8 cellular contexts compared by ENCODE assay signal in genomic region chr2:132349082-132349687, GRCh38.
DNase-seq lines count a peak whose midpoint lies in the region; ATAC-seq and TF ChIP-seq lines count a peak whose summit lies in the region.
"Not testable (repeated sequence)": the region's sequence is repeated elsewhere in the genome, so short reads cannot be mapped to it uniquely, and the experiment has no call there.

No MANE protein-coding gene starts in this region.

- ATAC-seq in GM18868 (IDR thresholded peaks at IDR 0.05; ENCODE audit: unreplicated experiment) (peak; percentile 70), left lobe of liver (peak; percentile 49)
- ATAC-seq in activated CD8-positive, alpha-beta T cell treated with anti-CD3 and anti-CD28 coated beads for 36 hours, result not testable (repeated sequence)

- H3K36me3 Mint-ChIP-seq in activated CD8-positive, alpha-beta T cell treated with anti-CD3 and anti-CD28 coated beads for 36 hours (ENCODE audit: low read depth), result not testable (repeated sequence)

- H3K9me3 Mint-ChIP-seq in activated CD8-positive, alpha-beta T cell treated with anti-CD3 and anti-CD28 coated beads for 36 hours, result not testable (repeated sequence)

- H3K4me1 Mint-ChIP-seq in activated CD8-positive, alpha-beta T cell treated with anti-CD3 and anti-CD28 coated beads for 36 hours (ENCODE audit: low read depth), result not testable (repeated sequence)

- H3K27me3 ChIP-seq in OCI-LY1 (ENCODE audit: insufficient read depth, low read length); esophagus squamous epithelium; sigmoid colon: not testable (repeated sequence)

- H3K9me2 ChIP-seq in OCI-LY1 (ENCODE audit: low read depth, low read length), result not testable (repeated sequence)

- not testable (repeated sequence) for H3K27ac Mint-ChIP-seq in activated CD8-positive, alpha-beta T cell treated with anti-CD3 and anti-CD28 coated beads for 36 hours

- not testable (repeated sequence) for H4K20me1 ChIP-seq in OCI-LY1 (ENCODE audit: insufficient read depth, low read length)

- H3K9ac ChIP-seq in OCI-LY1 (ENCODE audit: low read length), result not testable (repeated sequence)

- TF ChIP-seq EP300 in sigmoid colon (IDR thresholded peaks at IDR 0.05), result not testable (repeated sequence)

- H3K4me3 ChIP-seq in OCI-LY1 (ENCODE audit: low read depth, low read length, poor library complexity, severe bottlenecking); esophagus squamous epithelium; sigmoid colon: not testable (repeated sequence)

- not testable (repeated sequence) for TF ChIP-seq POLR2A in esophagus squamous epithelium (IDR thresholded peaks at IDR 0.05); sigmoid colon (IDR thresholded peaks at IDR 0.05)

- peak; percentile 86 for DNase-seq in Ammon's horn (ENCODE audit: low spot score)
- DNase-seq in NCI-H1417 (lab: John Stamatoyannopoulos, UW), result peak; percentile 26 to 61 (median 47)
- peak; percentile 26 for DNase-seq in activated CD8-positive, alpha-beta T cell treated with anti-CD3 and anti-CD28 coated beads for 36 hours
- DNase-seq in esophagus squamous epithelium (lab: John Stamatoyannopoulos, UW); left lobe of liver (ENCODE audit: low spot score): not testable (repeated sequence)
- peak; percentile 63 for DNase-seq in sigmoid colon

- 20 to 21% methylated on average over 8 of the region's 8 CpGs for WGBS in esophagus squamous epithelium, 2 donors
- 17 to 25% methylated on average over 8 of the region's 8 CpGs for WGBS in sigmoid colon, 2 donors

- not testable (repeated sequence) for H3K36me3 ChIP-seq in OCI-LY1 (ENCODE audit: insufficient read depth, low read length); esophagus squamous epithelium; sigmoid colon

- POLR2A ChIA-PET in activated CD8-positive, alpha-beta T cell treated with anti-CD3 and anti-CD28 coated beads for 36 hours (lab: Charles Lee), result not testable (repeated sequence)

- H3K27me3 Mint-ChIP-seq in activated CD8-positive, alpha-beta T cell treated with anti-CD3 and anti-CD28 coated beads for 36 hours, result peaks cover 15% of the 10 kb centered on the region

- H3K4me2 ChIP-seq in OCI-LY1 (ENCODE audit: low read length), result not testable (repeated sequence)

- not testable (repeated sequence) for H2AFZ ChIP-seq in OCI-LY1 (ENCODE audit: low read length)

- H3K4me1 ChIP-seq in OCI-LY1 (ENCODE audit: insufficient read depth, low read length, severe bottlenecking); sigmoid colon: not testable (repeated sequence)
- peaks cover 0 to 26% (median 0%) of the 10 kb centered on the region in 3 donors for H3K4me1 ChIP-seq in esophagus squamous epithelium

- not testable (repeated sequence) for H3F3A ChIP-seq in OCI-LY1 (ENCODE audit: insufficient read depth, low read length)

- CTCF ChIA-PET in activated CD8-positive, alpha-beta T cell treated with anti-CD3 and anti-CD28 coated beads for 36 hours (lab: Charles Lee), result not testable (repeated sequence)

- intact Hi-C loops in activated CD8-positive, alpha-beta T cell treated with anti-CD3 and anti-CD28 coated beads for 36 hours (cut with micrococcal nuclease); esophagus squamous epithelium (cut with DNase I); sigmoid colon (cut with DNase I): not testable (repeated sequence)

- not testable (repeated sequence) for H3K4me3 Mint-ChIP-seq in activated CD8-positive, alpha-beta T cell treated with anti-CD3 and anti-CD28 coated beads for 36 hours

- not testable (repeated sequence) for H3K79me2 ChIP-seq in OCI-LY1 (ENCODE audit: insufficient read depth, low read length)

- not testable (repeated sequence) for H3K27ac ChIP-seq in OCI-LY1 (ENCODE audit: low read depth, low read length, poor library complexity, severe bottlenecking); esophagus squamous epithelium; sigmoid colon

- TF ChIP-seq CTCF in OCI-LY1 (IDR thresholded peaks at IDR 0.05; ENCODE audit: low read length), result peak; percentile 50
- TF ChIP-seq CTCF in activated CD8-positive, alpha-beta T cell treated with anti-CD3 and anti-CD28 coated beads for 36 hours (IDR thresholded peaks at IDR 0.05), result peak; percentile 33
- peak in 5 of 6 experiments; percentile 59 to 84 (median 70) for TF ChIP-seq CTCF in esophagus squamous epithelium (IDR thresholded peaks at IDR 0.05)
- peak; percentile 17 to 71 (median 66) for TF ChIP-seq CTCF in sigmoid colon (IDR thresholded peaks at IDR 0.05)

- not testable (repeated sequence) for H3K9me3 ChIP-seq in OCI-LY1 (ENCODE audit: low read length); esophagus squamous epithelium; sigmoid colon
